In genomic region chr15:67766963-67767362, GRCh38 we compare ENCODE assay signal across 24 cellular contexts. TPM values are rescaled to one million over a fixed set of nuclear protein-coding genes. Genes with fewer than 3 reads are reported as not detected.
"Had no signal": no experiment of that assay in that cellular context is flagged by ENCODE, and none has a peak within 500 bp of the region (broad histone marks: within the 10 kb centered on the region; RNA-seq: fewer than 3 reads in every experiment).

No MANE protein-coding gene starts in this region.

- ATAC-seq: activated naive CD8-positive, alpha-beta T cell treated with anti-CD3 and anti-CD28 coated beads, Interleukin-2, amount 50 U/mL, for 24 hours; heart left ventricle; left lung; stimulated activated memory B cell treated with anti-CD40 and anti-IgM and Interleukin-4, amounts not matched to agents 10 μg/mL and 1 μg/mL and 100 μg/mL, for 72 hours; upper lobe of right lung had no signal

- H3K27ac Mint-ChIP-seq: activated naive CD4-positive, alpha-beta T cell treated with anti-CD3 and anti-CD28 coated beads, Interleukin-2, amount 10 ng/mL, durations not matched to agents 7 days and 5 days; activated naive CD8-positive, alpha-beta T cell treated with anti-CD3 and anti-CD28 coated beads, Interleukin-2, amount 50 U/mL, for 24 hours; brain; stimulated activated memory B cell treated with anti-CD40 and anti-IgM and Interleukin-4, amounts not matched to agents 10 μg/mL and 1 μg/mL and 100 μg/mL, for 72 hours had no signal

- H3K9me3 Mint-ChIP-seq: activated naive CD4-positive, alpha-beta T cell treated with anti-CD3 and anti-CD28 coated beads, Interleukin-2, amount 10 ng/mL, durations not matched to agents 7 days and 5 days; activated naive CD8-positive, alpha-beta T cell treated with anti-CD3 and anti-CD28 coated beads, Interleukin-2, amount 50 U/mL, for 24 hours; brain; nephron progenitor cell; stimulated activated memory B cell treated with anti-CD40 and anti-IgM and Interleukin-4, amounts not matched to agents 10 μg/mL and 1 μg/mL and 100 μg/mL, for 72 hours had no signal

- H3K4me3 Mint-ChIP-seq: activated naive CD4-positive, alpha-beta T cell treated with anti-CD3 and anti-CD28 coated beads, Interleukin-2, amount 10 ng/mL, durations not matched to agents 7 days and 5 days; activated naive CD8-positive, alpha-beta T cell treated with anti-CD3 and anti-CD28 coated beads, Interleukin-2, amount 50 U/mL, for 24 hours; brain; stimulated activated memory B cell treated with anti-CD40 and anti-IgM and Interleukin-4, amounts not matched to agents 10 μg/mL and 1 μg/mL and 100 μg/mL, for 72 hours had no signal

- DNase-seq: activated CD4-positive, alpha-beta T cell treated with anti-CD3 and anti-CD28 coated beads, Interleukin-2, amount 50 U/mL, for 1 hour; activated CD4-positive, CD25-positive, alpha-beta regulatory T cell treated with anti-CD3 and anti-CD28 coated beads, Interleukin-2, amount 50 U/mL, for 72 hours; activated CD8-positive, alpha-beta memory T cell treated with anti-CD3 and anti-CD28 coated beads, Interleukin-2, amount 50 U/mL, for 48 hours; activated effector memory CD4-positive, alpha-beta T cell treated with Interleukin-2 at 50 U/mL for 16 hours; activated naive CD4-positive, alpha-beta T cell treated with anti-CD3 and anti-CD28 coated beads, Interleukin-2, amount 10 ng/mL, durations not matched to agents 7 days and 5 days; activated naive CD8-positive, alpha-beta T cell treated with anti-CD3 and anti-CD28 coated beads, Interleukin-2, amount 50 U/mL, for 24 hours; activated T-cell treated with anti-CD3 and anti-CD28 coated beads, Interleukin-2, amount 50 U/mL, for 48 hours; anterior cingulate cortex; caudate nucleus; foreskin melanocyte; heart left ventricle; left lung; midbrain; nephron progenitor cell; nucleus accumbens; posterior cingulate gyrus; sigmoid colon; spleen; stimulated activated CD4-positive, alpha-beta T cell treated with anti-CD3 and anti-CD28 coated beads, Interleukin-4, amount 100 ng/mL, for 4 hours; upper lobe of right lung had no signal

- H3K27me3 Mint-ChIP-seq: activated naive CD4-positive, alpha-beta T cell treated with anti-CD3 and anti-CD28 coated beads, Interleukin-2, amount 10 ng/mL, durations not matched to agents 7 days and 5 days; activated naive CD8-positive, alpha-beta T cell treated with anti-CD3 and anti-CD28 coated beads, Interleukin-2, amount 50 U/mL, for 24 hours; brain; stimulated activated memory B cell treated with anti-CD40 and anti-IgM and Interleukin-4, amounts not matched to agents 10 μg/mL and 1 μg/mL and 100 μg/mL, for 72 hours had no signal

RNA-seq across cellular contexts. Expression of gene SKOR1, which starts 58.3 kb away (rescaled TPM):
- total RNA-seq: epithelial cell of proximal tubule, kidney epithelial cell had no signal
